1 cellular context compared by ENCODE assay signal in the genomic region with DNA sequence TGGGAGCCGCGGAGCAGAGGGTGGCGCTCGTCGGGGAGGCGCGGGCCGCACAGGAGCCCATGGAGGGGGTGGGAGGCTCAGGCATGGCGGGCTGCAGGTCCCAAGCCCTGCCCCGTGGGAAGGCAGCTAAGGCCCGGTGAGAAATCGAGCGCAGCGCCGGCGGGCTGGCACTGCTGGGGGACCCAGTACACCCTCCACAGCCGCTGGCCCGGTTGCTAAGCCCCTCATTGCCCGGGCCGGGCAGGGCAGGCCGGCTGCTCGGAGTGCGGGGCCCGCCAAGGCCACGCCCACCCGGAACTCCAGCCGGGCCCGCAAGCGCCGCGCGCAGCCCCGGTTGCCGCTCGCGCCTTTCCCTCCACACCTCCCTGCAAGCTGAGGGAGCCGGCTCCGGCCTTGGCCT.
TF ChIP-seq lines count a peak whose summit lies in the region.

No MANE protein-coding gene starts in this region.

TF ChIP-seq in K562, 482 proteins besides CTCF, POLR2A, EP300 and RAD21:
- TF ChIP-seq, protein P1, sequence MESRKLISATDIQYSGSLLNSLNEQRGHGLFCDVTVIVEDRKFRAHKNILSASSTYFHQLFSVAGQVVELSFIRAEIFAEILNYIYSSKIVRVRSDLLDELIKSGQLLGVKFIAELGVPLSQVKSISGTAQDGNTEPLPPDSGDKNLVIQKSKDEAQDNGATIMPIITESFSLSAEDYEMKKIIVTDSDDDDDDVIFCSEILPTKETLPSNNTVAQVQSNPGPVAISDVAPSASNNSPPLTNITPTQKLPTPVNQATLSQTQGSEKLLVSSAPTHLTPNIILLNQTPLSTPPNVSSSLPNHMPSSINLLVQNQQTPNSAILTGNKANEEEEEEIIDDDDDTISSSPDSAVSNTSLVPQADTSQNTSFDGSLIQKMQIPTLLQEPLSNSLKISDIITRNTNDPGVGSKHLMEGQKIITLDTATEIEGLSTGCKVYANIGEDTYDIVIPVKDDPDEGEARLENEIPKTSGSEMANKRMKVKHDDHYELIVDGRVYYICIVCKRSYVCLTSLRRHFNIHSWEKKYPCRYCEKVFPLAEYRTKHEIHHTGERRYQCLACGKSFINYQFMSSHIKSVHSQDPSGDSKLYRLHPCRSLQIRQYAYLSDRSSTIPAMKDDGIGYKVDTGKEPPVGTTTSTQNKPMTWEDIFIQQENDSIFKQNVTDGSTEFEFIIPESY (CRISPR knock-in tag; IDR thresholded peaks at IDR 0.05): peak; percentile 60; the same call in 1 of the 2 replicates
